Comparison of ENCODE assay signal across 8 cellular contexts in the genomic region with DNA sequence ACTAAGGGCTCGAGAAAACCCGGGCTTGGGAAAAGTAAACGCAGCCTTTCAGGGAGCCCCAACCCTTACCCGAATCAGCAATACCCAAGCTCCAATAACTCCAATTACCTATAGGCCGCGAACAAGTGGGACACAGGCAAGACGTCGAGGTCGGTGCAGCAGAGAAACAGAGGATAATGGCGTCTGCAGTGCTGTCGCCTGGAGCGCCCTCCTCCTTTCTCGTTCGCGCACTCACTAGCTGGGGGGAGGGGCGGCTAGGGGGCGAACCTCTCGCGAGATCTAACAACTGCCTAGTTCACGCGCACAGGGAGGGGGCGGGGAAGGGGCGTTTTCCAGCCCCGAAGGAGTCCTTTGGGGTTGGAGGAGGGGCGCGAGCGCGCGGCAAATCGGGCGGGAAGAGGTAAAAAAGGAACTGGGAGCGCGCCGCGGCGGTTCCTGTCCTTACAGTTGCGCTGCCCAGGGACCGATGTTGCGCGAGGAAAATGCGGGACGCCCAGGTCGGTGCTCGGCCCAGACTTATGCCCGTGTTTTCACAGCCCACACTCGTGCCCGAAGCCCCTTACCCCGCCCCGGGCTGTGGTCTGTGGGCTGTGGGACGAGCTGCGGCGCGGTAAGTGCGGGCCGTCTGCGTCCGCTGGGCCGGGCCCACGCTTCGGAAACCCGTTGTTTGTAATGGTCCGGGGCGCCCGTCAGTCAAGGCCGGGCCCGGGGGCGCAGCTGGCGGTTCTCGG. TPM values are rescaled to one million over a fixed set of nuclear protein-coding genes. Genes with fewer than 3 reads are reported as not detected.
DNase-seq lines count a peak whose midpoint lies in the region; ATAC-seq and TF ChIP-seq lines count a peak whose summit lies in the region.

Gene RMI1 (plus strand): TSS at position 411 of the 731 bp plus-strand sequence. CDS start 20,182 bp downstream, outside the sequence.

- intact Hi-C loops in activated B cell treated with CpG ODN at 0.5 μM for 24 hours (cut with micrococcal nuclease), result loop anchor here (1.0 to 5.0 kb wide), 9 partner anchors 24 to 1960 kb away; partner anchors contain the start of genes AGTPBP1, GKAP1, IDNK and KIF27

- DNase-seq in AG08396 (ENCODE audit: low spot score) (peak; percentile 95), NCI-H226 (peak; percentile 93), activated B cell treated with CpG ODN at 0.5 μM for 24 hours (peak; percentile 95), caudate nucleus (lab: John Stamatoyannopoulos, UW) (peak; percentile 75 to 99 (median 97)), inferior parietal cortex (ENCODE audit: extremely low spot score) (peak; percentile 91)
- peak; percentile 98 to 100 for DNase-seq in stimulated activated CD4-positive, alpha-beta T cell treated with anti-CD3 and anti-CD28 coated beads, Interleukin-12 subunit alpha, Interleukin-12 subunit beta, amount 100 ng/mL, for 24 hours (ENCODE audit: low read depth in 2 of 2)

- peak within 1 kb of the TSS; percentile 100 for H3K27ac Mint-ChIP-seq in activated B cell treated with CpG ODN at 0.5 μM for 24 hours

- H3K4me1 Mint-ChIP-seq in activated B cell treated with CpG ODN at 0.5 μM for 24 hours, result peaks cover 42% of the 10 kb centered on the region

- TF ChIP-seq CTCF in activated B cell treated with CpG ODN at 0.5 μM for 24 hours (IDR thresholded peaks at IDR 0.05), result no peak

- H3K9me3 Mint-ChIP-seq in activated B cell treated with CpG ODN at 0.5 μM for 24 hours, result no peaks in the 10 kb centered on the region

- peak within 1 kb of the TSS; percentile 100 for H3K27ac ChIP-seq in caudate nucleus (ENCODE audit: low read depth, low read length)

- H3K4me3 Mint-ChIP-seq in activated B cell treated with CpG ODN at 0.5 μM for 24 hours, result peak within 1 kb of the TSS; percentile 99

- H3K36me3 Mint-ChIP-seq in activated B cell treated with CpG ODN at 0.5 μM for 24 hours (ENCODE audit: low read depth), result peaks cover 51% of the 10 kb centered on the region

- CTCF ChIA-PET in activated B cell treated with CpG ODN at 0.5 μM for 24 hours (lab: Charles Lee), result interaction anchor here (1.0 to 1.4 kb wide), 2 partner anchors 24 to 192 kb away, joined by 3 to 4 read pairs; a partner anchor contains a TSS

- peak; percentile 74 for ATAC-seq in GM18909 (IDR thresholded peaks at IDR 0.05; ENCODE audit: poor library complexity, unreplicated experiment)
- ATAC-seq in HG03175 (IDR thresholded peaks at IDR 0.05; ENCODE audit: unreplicated experiment), result peak; percentile 73
- peak; percentile 80 for ATAC-seq in activated B cell treated with CpG ODN at 0.5 μM for 24 hours (ENCODE audit: low read depth)

- POLR2A ChIA-PET in activated B cell treated with CpG ODN at 0.5 μM for 24 hours (lab: Charles Lee), result interaction anchor here (0.5 to 2.8 kb wide), 26 partner anchors 8 to 1963 kb away, joined by 3 to 45 read pairs (median 5); partner anchors contain the start of genes IDNK, KIF27 and UBQLN1

- no peaks in the 10 kb centered on the region for H3K27me3 Mint-ChIP-seq in activated B cell treated with CpG ODN at 0.5 μM for 24 hours

RNA-seq across cellular contexts. Expression of gene RMI1, which starts in this region (rescaled TPM):
- total RNA-seq in activated B cell treated with CpG ODN at 0.5 μM for 24 hours, result 6.6 and 8.5 TPM in 2 replicates

Comparison
In these comparisons a context has a peak if more than half of its experiments do, and no peak if none do; other contexts are left out.
1. Peak in every context shown above with its lines: DNase-seq, ATAC-seq and H3K27ac ChIP-seq.